In the genomic region with DNA sequence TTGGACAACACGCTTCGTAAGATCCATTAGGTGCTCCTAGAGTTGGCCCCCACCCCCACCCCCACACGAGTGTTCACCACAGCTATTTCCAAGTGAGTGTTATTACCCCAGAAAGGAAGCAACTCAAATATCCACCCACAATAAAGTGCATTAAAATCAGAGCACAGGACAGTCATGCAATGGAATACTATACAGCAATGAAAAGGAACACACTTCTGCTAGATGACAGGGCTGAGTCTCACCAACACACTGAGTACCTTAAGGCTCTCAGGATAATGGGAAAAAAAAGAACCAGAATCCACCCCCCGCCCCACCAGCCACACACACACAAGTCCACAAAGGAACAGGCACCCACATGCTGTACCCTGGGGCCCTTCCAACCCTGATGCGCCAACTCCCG, we compare ENCODE assay signal across 28 cellular contexts. TPM values are rescaled to one million over a fixed set of nuclear protein-coding genes. Genes with fewer than 3 reads are reported as not detected.
"Had no signal": no experiment of that assay in that cellular context is flagged by ENCODE, and none has a peak within 500 bp of the region (broad histone marks: within the 10 kb centered on the region; RNA-seq: fewer than 3 reads in every experiment).

No MANE protein-coding gene starts in this region.

- H3K9me3 ChIP-seq: ovary, psoas muscle, right lobe of liver, sigmoid colon, stomach, thoracic aorta, thyroid gland, tibial nerve, upper lobe of left lung, vagina had no signal

- H3K9ac ChIP-seq: neural progenitor cell, parathyroid adenoma had no signal

- H3K4me3 ChIP-seq: neural progenitor cell, ovary, psoas muscle, right lobe of liver, sigmoid colon, stomach, thoracic aorta, thyroid gland, tibial nerve, upper lobe of left lung, vagina had no signal

- ATAC-seq: natural killer cell; right cardiac atrium; right lobe of liver; stimulated activated effector memory CD8-positive, alpha-beta T cell treated with anti-CD3 and anti-CD28 coated beads, Interleukin-12 subunit alpha, Interleukin-12 subunit beta, amount 100 ng/mL, for 72 hours; stimulated activated naive B cell treated with anti-CD40 and anti-IgM and Interleukin-4, amounts not matched to agents 10 μg/mL and 1 μg/mL and 100 μg/mL, for 72 hours had no signal

- H2AFZ ChIP-seq: neural progenitor cell, parathyroid adenoma had no signal

- H3K36me3 ChIP-seq: ovary had no signal

- DNase-seq: natural killer cell; occipital lobe; ovary; psoas muscle; right lobe of liver; sigmoid colon; small intestine; stimulated activated CD4-positive, alpha-beta T cell treated with anti-CD3 and anti-CD28 coated beads, Interleukin-15, amount 100 ng/mL, for 24 hours; stimulated activated CD4-positive, alpha-beta T cell treated with anti-CD3 and anti-CD28 coated beads, Interleukin-2, amount 100 ng/mL, for 24 hours; stimulated activated CD4-positive, alpha-beta T cell treated with anti-CD3 and anti-CD28 coated beads, Interleukin-2, amount 100 ng/mL, for 48 hours; stimulated activated CD4-positive, alpha-beta T cell treated with anti-CD3 and anti-CD28 coated beads, Interleukin-4, amount 100 ng/mL, for 24 hours; stimulated activated naive B cell treated with anti-CD40 and anti-IgM and Interleukin-4, amounts not matched to agents 10 μg/mL and 1 μg/mL and 100 μg/mL, for 72 hours; stimulated activated naive CD4-positive, alpha-beta T cell treated with Interleukin-2 at 50 U/mL for 16 hours; stomach; thyroid gland; trophoblast cell had no signal

- H3K4me1 ChIP-seq: neural progenitor cell, parathyroid adenoma, psoas muscle, right lobe of liver, sigmoid colon, stomach, thyroid gland, tibial nerve, upper lobe of left lung, vagina had no signal

- FAIRE-seq: small intestine, urothelium cell line had no signal

- H3K4me2 ChIP-seq: neural progenitor cell had no signal

- H3K27me3 ChIP-seq: neural progenitor cell, ovary, right lobe of liver, sigmoid colon, stomach, thyroid gland, tibial nerve, upper lobe of left lung, vagina had no signal

- H3K27ac ChIP-seq: neural progenitor cell, ovary, parathyroid adenoma, psoas muscle, right lobe of liver, sigmoid colon, stomach, thoracic aorta, thyroid gland, tibial nerve, upper lobe of left lung, vagina had no signal

RNA-seq across cellular contexts. Expression of a gene that starts 48.1 kb away (rescaled TPM):
- total RNA-seq: occipital lobe, osteoblast, progenitor cell of endocrine pancreas, subcutaneous adipose tissue had no signal
